ENCODE assay signal across 19 cellular contexts in the genomic region with DNA sequence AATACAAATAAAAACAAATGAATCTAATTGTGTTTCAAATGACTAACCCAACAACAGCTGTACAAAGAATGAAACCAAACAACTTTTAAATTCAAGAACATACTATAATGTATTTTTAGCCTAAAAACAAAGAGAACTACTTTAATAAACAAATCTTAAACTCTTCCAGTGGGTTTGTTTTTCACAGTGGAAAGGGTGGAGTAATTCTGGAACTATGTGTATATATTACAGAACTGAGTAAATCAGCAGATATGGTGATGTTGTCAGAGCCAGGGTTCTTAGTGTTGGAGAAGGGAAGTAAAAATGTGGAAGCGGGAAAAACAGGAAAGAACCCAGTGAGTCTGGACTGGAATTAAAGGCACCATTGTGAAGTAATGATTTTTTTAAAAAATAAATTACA.
DNase-seq lines count a peak whose midpoint lies in the region; ATAC-seq and TF ChIP-seq lines count a peak whose summit lies in the region.
"Had no signal": no experiment of that assay in that cellular context is flagged by ENCODE, and none has a peak within 500 bp of the region (broad histone marks: within the 10 kb centered on the region; RNA-seq: fewer than 3 reads in every experiment).

No MANE protein-coding gene starts in this region.

- peaks cover 18% of the 10 kb centered on the region for H3K79me2 ChIP-seq in GM23248 (ENCODE audit: insufficient read depth)

- H2AFZ ChIP-seq in GM23248, result 0 out of 2 replicates have a peak overlapping the region, but pooled peaks have one; percentile 6

- peak overlapping the region; percentile 12 for H3K4me2 ChIP-seq in GM23248 (ENCODE audit: unreplicated experiment)

- ATAC-seq in left ventricle myocardium superior, result peak; percentile 28
- ATAC-seq in psoas muscle, result no peak
- ATAC-seq: activated CD4-positive, CD25-positive, alpha-beta regulatory T cell treated with anti-CD3 and anti-CD28 coated beads, Interleukin-2, amount 50 U/mL, for 24 hours had no signal

- H3K9me3 ChIP-seq in GM23248 (ENCODE audit: low read depth) (no peaks in the 10 kb centered on the region), psoas muscle (no peaks in the 10 kb centered on the region)
- H3K9me3 ChIP-seq: esophagus squamous epithelium had no signal

- peak overlapping the region; percentile 59 for H3K27ac ChIP-seq in GM23248
- H3K27ac ChIP-seq in psoas muscle, result peak overlapping the region; percentile 51
- H3K27ac ChIP-seq: SK-N-MC had no signal

- H3K4me1 ChIP-seq in GM23248 (ENCODE audit: insufficient read depth) (peaks cover 22% of the 10 kb centered on the region), psoas muscle (peaks cover 14% of the 10 kb centered on the region)

- H4K20me1 ChIP-seq in GM23248 (ENCODE audit: insufficient read depth), result no peaks in the 10 kb centered on the region

- peak; percentile 55 for DNase-seq in GM23248
- DNase-seq in cardiac fibroblast (ENCODE audit: low read depth in 2 of 2), result peak; percentile 50 to 65
- no peak for DNase-seq in left ventricle myocardium superior
- no peak for DNase-seq in psoas muscle
- DNase-seq in NCI-H2107 treated with DMSO at 0.1 percent for 48 hours (lab: John Stamatoyannopoulos, UW; ENCODE audit: unreplicated experiment), result no peak
- no peak for DNase-seq in AML-193 (lab: John Stamatoyannopoulos, UW)
- no peak for DNase-seq in germinal center (ENCODE audit: low spot score)
- DNase-seq in NCI-H510A treated with DMSO at 0.1 percent for 48 hours (lab: John Stamatoyannopoulos, UW), result no peak
- DNase-seq: activated naive CD8-positive, alpha-beta T cell treated with anti-CD3 and anti-CD28 coated beads for 36 hours; DMS 273 treated with DMSO at 0.1 percent for 48 hours; esophagus squamous epithelium; NCI-H1092 treated with DMSO at 0.1 percent for 48 hours; NCI-H526 treated with DMSO at 0.1 percent for 48 hours; occipital lobe; small intestine; stimulated activated CD8-positive, alpha-beta memory T cell treated with anti-CD3 and anti-CD28 coated beads, Interleukin-4, amount 100 ng/mL, for 48 hours; substantia nigra had no signal

- H3K27me3 ChIP-seq in GM23248 (replicated peaks; ENCODE audit: insufficient read depth), result no peaks in the 10 kb centered on the region
- no peaks in the 10 kb centered on the region for H3K27me3 ChIP-seq in psoas muscle (ENCODE audit: insufficient read depth in 3 of 3, low read length in 2 of 3)
- H3K27me3 ChIP-seq: esophagus squamous epithelium had no signal

- peaks cover 14% of the 10 kb centered on the region for H3F3A ChIP-seq in GM23248 (ENCODE audit: insufficient read depth)

- TF ChIP-seq CTCF in cardiac fibroblast (IDR thresholded peaks at IDR 0.05; ENCODE audit: low read depth, low read length) (no peak), psoas muscle (IDR thresholded peaks at IDR 0.05) (no peak)

- 72 to 90% methylated on average over 1 of the region's 1 CpG for WGBS in GM23248 (ENCODE audit: low coverage in 1 of 2, low lambda C conversion rate in 2 of 2, missing lambda C conversion rate in 2 of 2), 2 experiments
- WGBS in psoas muscle, 3 donors, result 85 to 90% (median 89%) methylated on average over 1 of the region's 1 CpG

- H3K4me3 ChIP-seq in GM23248 (0 out of 2 replicates have a peak overlapping the region, but pooled peaks have one; percentile 8), cardiac fibroblast (replicated peaks in 1 of 2; ENCODE audit: low read depth in 2 of 2, low read length in 2 of 2) (no peak overlapping the region), psoas muscle (no peak overlapping the region)
- H3K4me3 ChIP-seq: esophagus squamous epithelium, SK-N-MC had no signal

- peak overlapping the region; percentile 15; the same call in 1 of the 2 replicates for H3K9ac ChIP-seq in GM23248

- H3K36me3 ChIP-seq in GM23248 (ENCODE audit: low read depth) (peaks cover 17% of the 10 kb centered on the region; the same call in 1 of the 2 replicates), psoas muscle (ENCODE audit: insufficient read depth in 1 of 2, low read depth in 1 of 2) (peaks cover 12 to 33% of the 10 kb centered on the region in 2 donors)

- in situ Hi-C loops in GM23248 (cut with MboI), result no loop called here

- H3K9me2 ChIP-seq in GM23248 (ENCODE audit: insufficient read depth), result no peaks in the 10 kb centered on the region

- intact Hi-C loops in left ventricle myocardium superior (cut with micrococcal nuclease) (no loop called here), psoas muscle (cut with DNase I) (no loop called here)

Comparison
In these comparisons a context has a peak if more than half of its experiments do, and no peak if none do; other contexts are left out.
1. DNase-seq: peak in GM23248 (single experiment) and cardiac fibroblast (2 of 2); none in left ventricle myocardium superior (single experiment), psoas muscle (0 of 2), NCI-H2107 treated with DMSO at 0.1 percent for 48 hours (single experiment), AML-193 (0 of 2), germinal center (single experiment) and NCI-H510A treated with DMSO at 0.1 percent for 48 hours (single experiment).